In genomic region chr13:103615778-103616177, GRCh38 we compare ENCODE assay signal across 25 cellular contexts.
"Had no signal": no experiment of that assay in that cellular context is flagged by ENCODE, and none has a peak within 500 bp of the region (broad histone marks: within the 10 kb centered on the region; RNA-seq: fewer than 3 reads in every experiment).

No MANE protein-coding gene starts in this region.

- H3K27ac ChIP-seq: adrenal gland, KMS-11, VCaP had no signal

- DNase-seq: activated CD4-positive, alpha-beta T cell treated with anti-CD3 and anti-CD28 coated beads, Interleukin-2, amount 10 ng/mL, durations not matched to agents 7 days and 5 days; activated CD4-positive, CD25-positive, alpha-beta regulatory T cell; activated CD8-positive, alpha-beta memory T cell treated with anti-CD3 and anti-CD28 coated beads, Interleukin-2, amount 50 U/mL, for 4 hours; activated CD8-positive, alpha-beta T cell treated with anti-CD3 and anti-CD28 coated beads for 36 hours; activated gamma-delta T cell treated with Interleukin-2 at 50 U/mL for 16 hours; activated naive CD4-positive, alpha-beta T cell treated with anti-CD3 and anti-CD28 coated beads, Interleukin-2, amount 10 ng/mL, durations not matched to agents 7 days and 5 days; activated naive CD8-positive, alpha-beta T cell treated with anti-CD3 and anti-CD28 coated beads, Interleukin-2, amount 10 ng/mL, durations not matched to agents 7 days and 5 days; activated T-cell treated with anti-CD3 and anti-CD28 coated beads, Interleukin-2, amount 50 U/mL, for 72 hours; adrenal gland; anterior cingulate cortex; MG63; MV-4-11; NCI-H1092 treated with DMSO at 0.1 percent for 48 hours; NCI-H1417 treated with DMSO at 0.1 percent for 48 hours; NCI-H187; NCI-H2081; NCI-H446 treated with DMSO at 0.1 percent for 48 hours; NCI-H524 treated with DMSO at 0.1 percent for 48 hours; NCI-H82; RPMI8226; SK-N-SH; T-helper 1 cell had no signal

- H3K4me2 ChIP-seq: KMS-11, SK-N-SH had no signal

- H3K9me3 ChIP-seq: adrenal gland, MG63, SK-N-SH had no signal

- H3K4me3 Mint-ChIP-seq: activated CD4-positive, alpha-beta T cell treated with anti-CD3 and anti-CD28 coated beads, Interleukin-2, amount 10 ng/mL, durations not matched to agents 7 days and 5 days; activated CD8-positive, alpha-beta T cell treated with anti-CD3 and anti-CD28 coated beads for 36 hours; activated naive CD4-positive, alpha-beta T cell treated with anti-CD3 and anti-CD28 coated beads, Interleukin-2, amount 10 ng/mL, durations not matched to agents 7 days and 5 days; activated naive CD8-positive, alpha-beta T cell treated with anti-CD3 and anti-CD28 coated beads, Interleukin-2, amount 10 ng/mL, durations not matched to agents 7 days and 5 days; activated T-cell treated with anti-CD3 and anti-CD28 coated beads, Interleukin-2, amount 50 U/mL, for 72 hours had no signal

- H3K4me3 ChIP-seq: adrenal gland, MG63 had no signal

- H3K36me3 Mint-ChIP-seq: activated naive CD4-positive, alpha-beta T cell treated with anti-CD3 and anti-CD28 coated beads, Interleukin-2, amount 10 ng/mL, durations not matched to agents 7 days and 5 days; activated naive CD8-positive, alpha-beta T cell treated with anti-CD3 and anti-CD28 coated beads, Interleukin-2, amount 10 ng/mL, durations not matched to agents 7 days and 5 days had no signal

- H3K27me3 Mint-ChIP-seq: activated CD4-positive, alpha-beta T cell treated with anti-CD3 and anti-CD28 coated beads, Interleukin-2, amount 10 ng/mL, durations not matched to agents 7 days and 5 days; activated CD8-positive, alpha-beta T cell treated with anti-CD3 and anti-CD28 coated beads for 36 hours; activated naive CD4-positive, alpha-beta T cell treated with anti-CD3 and anti-CD28 coated beads, Interleukin-2, amount 10 ng/mL, durations not matched to agents 7 days and 5 days; activated naive CD8-positive, alpha-beta T cell treated with anti-CD3 and anti-CD28 coated beads, Interleukin-2, amount 10 ng/mL, durations not matched to agents 7 days and 5 days had no signal

- H3K9ac ChIP-seq: KMS-11, SK-N-SH had no signal

- H3K4me1 ChIP-seq: adrenal gland had no signal

- H3K4me1 Mint-ChIP-seq: activated CD4-positive, alpha-beta T cell treated with anti-CD3 and anti-CD28 coated beads, Interleukin-2, amount 10 ng/mL, durations not matched to agents 7 days and 5 days; activated naive CD4-positive, alpha-beta T cell treated with anti-CD3 and anti-CD28 coated beads, Interleukin-2, amount 10 ng/mL, durations not matched to agents 7 days and 5 days; activated naive CD8-positive, alpha-beta T cell treated with anti-CD3 and anti-CD28 coated beads, Interleukin-2, amount 10 ng/mL, durations not matched to agents 7 days and 5 days had no signal

- H3K27me3 ChIP-seq: adrenal gland, MG63 had no signal

- H3K9me3 Mint-ChIP-seq: activated CD4-positive, alpha-beta T cell treated with anti-CD3 and anti-CD28 coated beads, Interleukin-2, amount 10 ng/mL, durations not matched to agents 7 days and 5 days; activated naive CD8-positive, alpha-beta T cell treated with anti-CD3 and anti-CD28 coated beads, Interleukin-2, amount 10 ng/mL, durations not matched to agents 7 days and 5 days; activated T-helper 2 cell treated with anti-CD3 and anti-CD28 coated beads, Interferon-gamma antibody, Interleukin-2, Interleukin-4, amounts not matched to agents 10 μg/mL and 5 μg/mL and 100 μg/mL, durations not matched to agents 14 hours and 24 hours and 36 hours had no signal

- H3K27ac Mint-ChIP-seq: activated CD4-positive, alpha-beta T cell treated with anti-CD3 and anti-CD28 coated beads, Interleukin-2, amount 10 ng/mL, durations not matched to agents 7 days and 5 days; activated CD8-positive, alpha-beta T cell treated with anti-CD3 and anti-CD28 coated beads for 36 hours; activated naive CD4-positive, alpha-beta T cell treated with anti-CD3 and anti-CD28 coated beads, Interleukin-2, amount 10 ng/mL, durations not matched to agents 7 days and 5 days; activated naive CD8-positive, alpha-beta T cell treated with anti-CD3 and anti-CD28 coated beads, Interleukin-2, amount 10 ng/mL, durations not matched to agents 7 days and 5 days; activated T-cell treated with anti-CD3 and anti-CD28 coated beads, Interleukin-2, amount 50 U/mL, for 72 hours; activated T-helper 2 cell treated with anti-CD3 and anti-CD28 coated beads, Interferon-gamma antibody, Interleukin-2, Interleukin-4, amounts not matched to agents 10 μg/mL and 5 μg/mL and 100 μg/mL, durations not matched to agents 14 hours and 24 hours and 36 hours had no signal

- H3K36me3 ChIP-seq: adrenal gland, MG63 had no signal
